8 cellular contexts compared by ENCODE assay signal in genomic region chr3:187746479-187747335, GRCh38. TPM values are rescaled to one million over a fixed set of nuclear protein-coding genes. Genes with fewer than 3 reads are reported as not detected.
DNase-seq lines count a peak whose midpoint lies in the region; ATAC-seq, FAIRE-seq and TF ChIP-seq lines count a peak whose summit lies in the region.

No MANE protein-coding gene starts in this region.

- H3K4me3 ChIP-seq in heart right ventricle = peak overlapping the region in 9 of 10 donors; percentile 60 to 95 (median 75)

- intact Hi-C loops in activated T-helper 1 cell treated with anti-CD3 and anti-CD28 coated beads, Interleukin-12 subunit alpha, Interleukin-12 subunit beta, Interleukin-2, Interleukin-4 antibody, amounts not matched to agents 30 ng/mL and 10 ng/mL and 1 ng/mL, durations not matched to agents 14 hours and 24 hours and 36 hours (cut with micrococcal nuclease) = loop anchor here (1.0 to 5.0 kb wide), 5 partner anchors 24 to 315 kb away; no protein-coding TSS in a partner anchor
- intact Hi-C loops in heart right ventricle (cut with DNase I) (loop anchor here (2.0 to 10.0 kb wide), 22 partner anchors 201 to 1398 kb away; partner anchors contain the start of gene LPP (in 4 of the 10)), posterior vena cava (cut with DNase I) (loop anchor here (5.0 to 10.0 kb wide), 4 partner anchors 306 to 1398 kb away; partner anchors contain the start of gene LPP (in 1 of the 2))

- no peaks in the 10 kb centered on the region for H3K27me3 Mint-ChIP-seq in activated T-helper 1 cell treated with anti-CD3 and anti-CD28 coated beads, Interleukin-12 subunit alpha, Interleukin-12 subunit beta, Interleukin-2, Interleukin-4 antibody, amounts not matched to agents 30 ng/mL and 10 ng/mL and 1 ng/mL, durations not matched to agents 14 hours and 24 hours and 36 hours (ENCODE audit: insufficient read depth)

- H3K9me3 Mint-ChIP-seq in activated T-helper 1 cell treated with anti-CD3 and anti-CD28 coated beads, Interleukin-12 subunit alpha, Interleukin-12 subunit beta, Interleukin-2, Interleukin-4 antibody, amounts not matched to agents 30 ng/mL and 10 ng/mL and 1 ng/mL, durations not matched to agents 14 hours and 24 hours and 36 hours = no peaks in the 10 kb centered on the region

- H3K9me3 ChIP-seq in heart right ventricle = no peaks in the 10 kb centered on the region

- ATAC-seq in heart right ventricle (peak in 1 of 8 donors; percentile 28), HG03442 (IDR thresholded peaks at IDR 0.05; ENCODE audit: unreplicated experiment) (no peak)

- peaks cover 9% of the 10 kb centered on the region for H3K36me3 Mint-ChIP-seq in activated T-helper 1 cell treated with anti-CD3 and anti-CD28 coated beads, Interleukin-12 subunit alpha, Interleukin-12 subunit beta, Interleukin-2, Interleukin-4 antibody, amounts not matched to agents 30 ng/mL and 10 ng/mL and 1 ng/mL, durations not matched to agents 14 hours and 24 hours and 36 hours (ENCODE audit: low read depth)

- no peaks in the 10 kb centered on the region for H3K27me3 ChIP-seq in heart right ventricle

- peak overlapping the region; percentile 96 for H3K4me3 Mint-ChIP-seq in activated T-helper 1 cell treated with anti-CD3 and anti-CD28 coated beads, Interleukin-12 subunit alpha, Interleukin-12 subunit beta, Interleukin-2, Interleukin-4 antibody, amounts not matched to agents 30 ng/mL and 10 ng/mL and 1 ng/mL, durations not matched to agents 14 hours and 24 hours and 36 hours

- peak; percentile 25 for DNase-seq in activated CD4-positive, alpha-beta T cell treated with anti-CD3 and anti-CD28 coated beads for 48 hours
- DNase-seq in activated CD4-positive, alpha-beta T cell treated with anti-CD3 and anti-CD28 coated beads for 1 hour = no peak
- no peak for DNase-seq in activated T-helper 1 cell treated with anti-CD3 and anti-CD28 coated beads, Interleukin-12 subunit alpha, Interleukin-12 subunit beta, Interleukin-2, Interleukin-4 antibody, amounts not matched to agents 30 ng/mL and 10 ng/mL and 1 ng/mL, durations not matched to agents 14 hours and 24 hours and 36 hours (ENCODE audit: low spot score)
- DNase-seq in heart right ventricle (no peak), retina (peak; percentile 29), posterior vena cava (ENCODE audit: low spot score) (no peak), D721Med (ENCODE audit: insufficient read length, low spot score) (no peak)

- H3K36me3 ChIP-seq in heart right ventricle = no peaks in the 10 kb centered on the region

- H3K27ac Mint-ChIP-seq in activated T-helper 1 cell treated with anti-CD3 and anti-CD28 coated beads, Interleukin-12 subunit alpha, Interleukin-12 subunit beta, Interleukin-2, Interleukin-4 antibody, amounts not matched to agents 30 ng/mL and 10 ng/mL and 1 ng/mL, durations not matched to agents 14 hours and 24 hours and 36 hours = peak overlapping the region; percentile 98

- H3K4me1 Mint-ChIP-seq in activated T-helper 1 cell treated with anti-CD3 and anti-CD28 coated beads, Interleukin-12 subunit alpha, Interleukin-12 subunit beta, Interleukin-2, Interleukin-4 antibody, amounts not matched to agents 30 ng/mL and 10 ng/mL and 1 ng/mL, durations not matched to agents 14 hours and 24 hours and 36 hours (ENCODE audit: low read depth) = peaks cover 73% of the 10 kb centered on the region

- H3K27ac ChIP-seq in heart right ventricle = peak overlapping the region; percentile 85 to 100 (median 99)

- FAIRE-seq in D721Med (lab: Jason Lieb, UNC) = no peak

- 20 to 31% methylated on average over 11 of the region's 11 CpGs for WGBS in heart right ventricle, 2 donors

- TF ChIP-seq CTCF in heart right ventricle (IDR thresholded peaks at IDR 0.05) (no peak), D721Med (IDR thresholded peaks at IDR 0.05; ENCODE audit: insufficient read depth, missing control alignments) (no peak)

- peaks cover 0 to 53% (median 15%) of the 10 kb centered on the region in 9 donors for H3K4me1 ChIP-seq in heart right ventricle

RNA-seq across cellular contexts. Expression of gene BCL6, which starts 1.4 kb away (rescaled TPM):
- total RNA-seq in activated T-helper 1 cell treated with anti-CD3 and anti-CD28 coated beads, Interleukin-12 subunit alpha, Interleukin-12 subunit beta, Interleukin-2, Interleukin-4 antibody, amounts not matched to agents 30 ng/mL and 10 ng/mL and 1 ng/mL, durations not matched to agents 14 hours and 24 hours and 36 hours = 38.8 and 42.1 TPM in 2 replicates
- 100 to 1,000 TPM in 2 of 10 donors, 10 to 100 TPM in 8; 27.9 to 154 (median 51.7) TPM for total RNA-seq in heart right ventricle
- 10 to 100 TPM; 33.9 to 52.2 TPM for polyA plus RNA-seq in heart right ventricle
- 100 to 1,000 TPM in 1 of 2 donors, 10 to 100 TPM in 1; 87.7 to 143 TPM for total RNA-seq in posterior vena cava

RNA-seq across cellular contexts. Expression of gene RTP2, which starts 44.4 kb away (rescaled TPM):
- total RNA-seq in activated T-helper 1 cell treated with anti-CD3 and anti-CD28 coated beads, Interleukin-12 subunit alpha, Interleukin-12 subunit beta, Interleukin-2, Interleukin-4 antibody, amounts not matched to agents 30 ng/mL and 10 ng/mL and 1 ng/mL, durations not matched to agents 14 hours and 24 hours and 36 hours = not detected in 2 replicates
- total RNA-seq in heart right ventricle (not detected), posterior vena cava (not detected)
- not detected for polyA plus RNA-seq in heart right ventricle

Comparison
In these comparisons a context has a peak if more than half of its experiments do, and no peak if none do; other contexts are left out.
1. DNase-seq: peak in activated CD4-positive, alpha-beta T cell treated with anti-CD3 and anti-CD28 coated beads for 48 hours (single experiment) and retina (single experiment); none in activated CD4-positive, alpha-beta T cell treated with anti-CD3 and anti-CD28 coated beads for 1 hour (single experiment), activated T-helper 1 cell treated with anti-CD3 and anti-CD28 coated beads, Interleukin-12 subunit alpha, Interleukin-12 subunit beta, Interleukin-2, Interleukin-4 antibody, amounts not matched to agents 30 ng/mL and 10 ng/mL and 1 ng/mL, durations not matched to agents 14 hours and 24 hours and 36 hours (single experiment), heart right ventricle (0 of 2), posterior vena cava (single experiment) and D721Med (single experiment).